In the genomic region with DNA sequence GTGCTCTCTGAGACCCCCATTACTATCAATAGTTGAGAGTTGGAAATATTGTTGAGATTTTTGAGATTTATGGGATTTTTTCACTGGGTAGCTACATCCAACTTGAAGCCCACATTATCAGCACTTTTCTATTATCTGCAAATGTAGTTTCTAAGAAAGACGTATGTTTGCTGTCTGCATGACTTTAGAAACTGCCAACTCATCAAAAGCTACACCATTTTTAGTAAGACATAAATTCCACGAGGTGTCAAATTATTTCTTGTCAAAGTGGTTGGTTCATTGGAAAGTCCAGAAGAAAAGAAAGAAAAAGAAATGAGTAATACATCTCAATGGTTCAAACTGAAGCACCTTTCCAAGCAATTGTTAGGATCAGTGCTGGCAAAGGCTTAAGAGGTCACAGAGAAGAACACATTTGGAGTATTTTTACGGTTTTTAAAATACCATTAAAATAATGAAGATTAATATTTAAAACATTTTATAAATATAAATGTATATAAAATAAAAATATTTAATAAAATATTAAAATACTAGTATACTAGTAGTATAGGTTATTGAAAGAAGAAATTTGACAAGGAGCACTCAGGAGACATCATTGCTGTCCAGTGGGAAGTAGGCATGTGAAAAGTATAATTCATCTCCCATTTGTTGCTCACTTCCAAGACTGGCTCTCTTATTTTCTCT, we compare ENCODE assay signal across 32 cellular contexts.
"Had no signal": no experiment of that assay in that cellular context is flagged by ENCODE, and none has a peak within 500 bp of the region (broad histone marks: within the 10 kb centered on the region; RNA-seq: fewer than 3 reads in every experiment).

No MANE protein-coding gene starts in this region.

- H3K9me3 ChIP-seq: adrenal gland, breast epithelium, colonic mucosa, gastrocnemius medialis, heart left ventricle had no signal

- H3K27ac ChIP-seq: adrenal gland, breast epithelium, cardiac muscle cell, colonic mucosa, epithelial cell of prostate, esophagus squamous epithelium, gastrocnemius medialis, heart left ventricle, WERI-Rb-1 had no signal

- H3K4me3 ChIP-seq: adrenal gland, breast epithelium, cardiac muscle cell, colonic mucosa, esophagus squamous epithelium, gastrocnemius medialis, heart left ventricle had no signal

- FAIRE-seq: endometrium, endothelial cell of umbilical vein had no signal

- H3K4me1 ChIP-seq: adrenal gland, breast epithelium, colonic mucosa, esophagus squamous epithelium, gastrocnemius medialis, heart left ventricle had no signal

- DNase-seq: activated CD4-positive, alpha-beta memory T cell treated with anti-CD3 and anti-CD28 coated beads for 36 hours; activated CD4-positive, alpha-beta T cell treated with anti-CD3 and anti-CD28 coated beads for 36 hours; activated CD4-positive, alpha-beta T cell treated with anti-CD3 and anti-CD28 coated beads, Interleukin-2, amount 10 ng/mL, durations not matched to agents 24 days and 14 days; activated CD4-positive, CD25-positive, alpha-beta regulatory T cell; activated CD4-positive, CD25-positive, alpha-beta regulatory T cell treated with anti-CD3 and anti-CD28 coated beads, Interleukin-2, amount 50 U/mL, for 72 hours; activated CD8-positive, alpha-beta memory T cell treated with anti-CD3 and anti-CD28 coated beads, Interleukin-2, amount 10 ng/mL, durations not matched to agents 7 days and 5 days; activated CD8-positive, alpha-beta memory T cell treated with anti-CD3 and anti-CD28 coated beads, Interleukin-2, amount 50 U/mL, for 4 hours; activated CD8-positive, alpha-beta T cell treated with anti-CD3 and anti-CD28 coated beads, Interleukin-2, amount 10 ng/mL, durations not matched to agents 7 days and 5 days; activated effector memory CD4-positive, alpha-beta T cell treated with anti-CD3 and anti-CD28 coated beads, Interleukin-2, amount 50 U/mL, for 16 hours; activated naive CD4-positive, alpha-beta T cell treated with anti-CD3 and anti-CD28 coated beads for 36 hours; activated naive CD8-positive, alpha-beta T cell treated with anti-CD3 and anti-CD28 coated beads for 36 hours; activated naive CD8-positive, alpha-beta T cell treated with anti-CD3 and anti-CD28 coated beads, Interleukin-2, amount 50 U/mL, for 24 hours; activated T-cell treated with anti-CD3 and anti-CD28 coated beads, Interleukin-2, amount 50 U/mL, for 1 hour; activated T-cell treated with anti-CD3 and anti-CD28 coated beads, Interleukin-2, amount 50 U/mL, for 48 hours; adrenal gland; amygdala; aorta; central memory CD4-positive, alpha-beta T cell; cerebellar nuclear complex; colonic mucosa; effector CD8-positive, alpha-beta T cell; esophagus squamous epithelium; gastrocnemius medialis; glutamatergic neuron; heart left ventricle; T-helper 2 cell; WERI-Rb-1 had no signal

- ATAC-seq: activated CD4-positive, alpha-beta T cell treated with anti-CD3 and anti-CD28 coated beads for 36 hours; activated CD8-positive, alpha-beta memory T cell treated with anti-CD3 and anti-CD28 coated beads, Interleukin-2, amount 10 ng/mL, durations not matched to agents 7 days and 5 days; activated CD8-positive, alpha-beta T cell treated with anti-CD3 and anti-CD28 coated beads, Interleukin-2, amount 10 ng/mL, durations not matched to agents 7 days and 5 days; activated naive CD8-positive, alpha-beta T cell treated with anti-CD3 and anti-CD28 coated beads, Interleukin-2, amount 50 U/mL, for 24 hours; gastrocnemius medialis; heart left ventricle had no signal

- H3K36me3 ChIP-seq: adrenal gland, breast epithelium, cardiac muscle cell, colonic mucosa, esophagus squamous epithelium, gastrocnemius medialis, heart left ventricle, WERI-Rb-1 had no signal

- H3K27me3 ChIP-seq: adrenal gland, breast epithelium, cardiac muscle cell, colonic mucosa, esophagus squamous epithelium, gastrocnemius medialis, heart left ventricle had no signal
